In the genomic region with DNA sequence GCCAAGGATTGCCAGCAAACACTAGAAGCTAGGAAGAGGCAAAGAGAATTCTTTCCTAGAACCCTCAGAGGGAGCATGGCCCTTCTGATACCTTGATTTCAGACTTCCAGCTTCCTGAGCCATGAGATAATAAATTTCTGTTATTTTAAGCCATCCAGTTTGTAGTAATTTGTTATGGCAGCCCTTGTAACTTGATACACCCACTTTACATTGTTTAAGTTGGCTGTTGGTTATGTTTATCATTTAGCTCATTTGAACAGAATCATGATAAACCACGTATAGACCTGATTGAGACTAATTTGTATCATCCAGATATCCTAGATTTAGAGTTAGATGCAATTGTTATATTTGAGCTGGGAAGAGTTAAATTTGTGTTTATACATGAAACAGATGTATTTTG, we compare ENCODE assay signal across 25 cellular contexts.
"Had no signal": no experiment of that assay in that cellular context is flagged by ENCODE, and none has a peak within 500 bp of the region (broad histone marks: within the 10 kb centered on the region; RNA-seq: fewer than 3 reads in every experiment).

No MANE protein-coding gene starts in this region.

- FAIRE-seq: keratinocyte, urothelium cell line had no signal

- H3K4me1 ChIP-seq: right lobe of liver, testis, transverse colon had no signal

- ATAC-seq: activated T-cell treated with anti-CD3 and anti-CD28 coated beads, Interleukin-2, amount 50 U/mL, for 4 hours; activated T-helper 17 cell treated with anti-CD3 and anti-CD28 coated beads, Interleukin-2, amount 50 U/mL, for 72 hours; effector memory CD8-positive, alpha-beta T cell; left cardiac atrium; left ventricle myocardium superior; right lobe of liver had no signal

- H3K4me3 ChIP-seq: ovary, right lobe of liver, testis, transverse colon had no signal

- H3K9me3 Mint-ChIP-seq: activated CD4-positive, alpha-beta memory T cell treated with anti-CD3 and anti-CD28 coated beads, Interleukin-2, amount 10 ng/mL, durations not matched to agents 7 days and 5 days; activated CD4-positive, alpha-beta T cell treated with anti-CD3 and anti-CD28 coated beads, Interleukin-2, amount 10 ng/mL, durations not matched to agents 7 days and 5 days; activated T-cell treated with anti-CD3 and anti-CD28 coated beads, Interleukin-2, amount 50 U/mL, for 4 hours; activated T-helper 17 cell treated with anti-CD3 and anti-CD28 coated beads, Interleukin-2, amount 50 U/mL, for 72 hours; effector memory CD8-positive, alpha-beta T cell; nephron had no signal

- DNase-seq: activated CD4-positive, alpha-beta memory T cell treated with anti-CD3 and anti-CD28 coated beads, Interleukin-2, amount 10 ng/mL, durations not matched to agents 7 days and 5 days; activated CD4-positive, alpha-beta T cell treated with anti-CD3 and anti-CD28 coated beads for 1 hour; activated CD4-positive, alpha-beta T cell treated with anti-CD3 and anti-CD28 coated beads, Interleukin-2, amount 10 ng/mL, durations not matched to agents 7 days and 5 days; activated gamma-delta T cell treated with Interleukin-2 at 50 U/mL for 16 hours; activated naive CD4-positive, alpha-beta T cell treated with anti-CD3 and anti-CD28 coated beads, Interleukin-2, amount 50 U/mL, for 16 hours; activated T-cell treated with anti-CD3 and anti-CD28 coated beads, Interleukin-2, amount 50 U/mL, for 4 hours; amniotic stem cell; caudate nucleus; cortex of kidney; effector memory CD8-positive, alpha-beta T cell; head of caudate nucleus; hippocampal formation; left cardiac atrium; left ventricle myocardium superior; ovary; right lobe of liver; stimulated activated CD4-positive, alpha-beta T cell treated with anti-CD3 and anti-CD28 coated beads, Interleukin-2, amount 100 ng/mL, for 48 hours; stimulated activated naive CD4-positive, alpha-beta T cell treated with Interleukin-2 at 50 U/mL for 16 hours; testis; transverse colon had no signal

- H3K36me3 ChIP-seq: ovary, right lobe of liver, transverse colon had no signal

- H3K4me3 Mint-ChIP-seq: activated CD4-positive, alpha-beta memory T cell treated with anti-CD3 and anti-CD28 coated beads, Interleukin-2, amount 10 ng/mL, durations not matched to agents 7 days and 5 days; activated CD4-positive, alpha-beta T cell treated with anti-CD3 and anti-CD28 coated beads, Interleukin-2, amount 10 ng/mL, durations not matched to agents 7 days and 5 days; activated T-cell treated with anti-CD3 and anti-CD28 coated beads, Interleukin-2, amount 50 U/mL, for 4 hours; activated T-helper 17 cell treated with anti-CD3 and anti-CD28 coated beads, Interleukin-2, amount 50 U/mL, for 72 hours; effector memory CD8-positive, alpha-beta T cell; nephron had no signal

- H3K27ac Mint-ChIP-seq: activated CD4-positive, alpha-beta memory T cell treated with anti-CD3 and anti-CD28 coated beads, Interleukin-2, amount 10 ng/mL, durations not matched to agents 7 days and 5 days; activated CD4-positive, alpha-beta T cell treated with anti-CD3 and anti-CD28 coated beads, Interleukin-2, amount 10 ng/mL, durations not matched to agents 7 days and 5 days; activated T-helper 17 cell treated with anti-CD3 and anti-CD28 coated beads, Interleukin-2, amount 50 U/mL, for 72 hours; effector memory CD8-positive, alpha-beta T cell; nephron; progenitor cell of endocrine pancreas had no signal

- H3K27me3 Mint-ChIP-seq: activated T-helper 17 cell treated with anti-CD3 and anti-CD28 coated beads, Interleukin-2, amount 50 U/mL, for 72 hours; effector memory CD8-positive, alpha-beta T cell had no signal

- H3K4me1 Mint-ChIP-seq: activated CD4-positive, alpha-beta memory T cell treated with anti-CD3 and anti-CD28 coated beads, Interleukin-2, amount 10 ng/mL, durations not matched to agents 7 days and 5 days; activated CD4-positive, alpha-beta T cell treated with anti-CD3 and anti-CD28 coated beads, Interleukin-2, amount 10 ng/mL, durations not matched to agents 7 days and 5 days; activated T-helper 17 cell treated with anti-CD3 and anti-CD28 coated beads, Interleukin-2, amount 50 U/mL, for 72 hours; nephron had no signal

- H3K27me3 ChIP-seq: ovary, right lobe of liver, testis, transverse colon had no signal

- H3K27ac ChIP-seq: ovary, right lobe of liver, testis, transverse colon had no signal

- H3K9me3 ChIP-seq: ovary, right lobe of liver, testis, transverse colon had no signal
